ENCODE assay signal across 8 cellular contexts in the genomic region with DNA sequence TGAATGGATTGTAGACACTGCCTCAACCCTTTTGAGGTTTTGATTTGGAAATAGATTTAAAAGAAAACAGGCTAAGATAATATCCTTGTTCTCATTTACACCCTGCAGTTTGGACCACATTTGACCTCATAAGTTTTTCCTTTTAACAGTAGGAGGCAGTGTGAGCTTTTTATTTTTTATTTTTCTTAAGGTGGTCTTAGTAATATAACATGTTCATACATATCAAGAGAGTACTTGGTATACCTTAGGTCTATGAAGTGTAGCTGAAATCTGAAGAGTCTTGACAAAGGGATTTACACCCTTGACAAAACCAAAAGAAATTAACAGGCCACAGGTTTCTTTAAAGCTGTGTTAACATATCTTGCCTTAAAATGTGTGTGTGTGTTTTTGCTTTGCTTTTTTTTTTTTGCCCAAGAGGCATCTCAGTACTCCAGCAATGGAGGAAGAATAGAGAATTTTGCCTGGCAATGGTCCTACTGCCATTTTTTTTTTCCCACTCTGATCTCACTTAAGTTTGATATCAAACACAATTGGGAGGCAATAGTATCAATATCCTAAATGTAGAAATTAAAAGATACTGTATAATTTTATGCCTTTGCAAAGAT. TPM values are rescaled to one million over a fixed set of nuclear protein-coding genes. Genes with fewer than 3 reads are reported as not detected.
DNase-seq lines count a peak whose midpoint lies in the region; ATAC-seq, FAIRE-seq and TF ChIP-seq lines count a peak whose summit lies in the region.

No MANE protein-coding gene starts in this region.

- H3K27ac Mint-ChIP-seq in activated CD4-positive, alpha-beta memory T cell treated with anti-CD3 and anti-CD28 coated beads, Interleukin-2, amount 10 ng/mL, durations not matched to agents 7 days and 5 days = peak overlapping the region; percentile 99
- H3K27ac Mint-ChIP-seq in immature natural killer cell = peak overlapping the region; percentile 87 to 99 (median 90)

- peaks cover 8% of the 10 kb centered on the region; the same call in 1 of the 2 replicates for H3K36me3 ChIP-seq in ACC112 (ENCODE audit: insufficient read depth, low read length)
- H3K36me3 ChIP-seq in pancreas = no peaks in the 10 kb centered on the region

- H3K27me3 Mint-ChIP-seq in activated CD4-positive, alpha-beta memory T cell treated with anti-CD3 and anti-CD28 coated beads, Interleukin-2, amount 10 ng/mL, durations not matched to agents 7 days and 5 days = no peaks in the 10 kb centered on the region
- peaks cover 23 to 31% (median 29%) of the 10 kb centered on the region in 3 donors for H3K27me3 Mint-ChIP-seq in immature natural killer cell (ENCODE audit: low read depth in 3 of 3)

- TF ChIP-seq CTCF in pancreas (IDR thresholded peaks at IDR 0.05) = no peak

- peak overlapping the region; percentile 97 for H3K4me3 ChIP-seq in ACC112 (ENCODE audit: low read depth, low read length)
- peak overlapping the region in 1 of 4 donors; percentile 90 for H3K4me3 ChIP-seq in pancreas

- CTCF ChIA-PET in activated CD4-positive, alpha-beta memory T cell treated with anti-CD3 and anti-CD28 coated beads, Interleukin-2, amount 10 ng/mL, durations not matched to agents 7 days and 5 days (lab: Charles Lee) = interaction anchor here (0.7 to 5.2 kb wide), 11 partner anchors 21 to 430 kb away, joined by 3 to 41 read pairs (median 4); no protein-coding TSS in a partner anchor

- no peak for TF ChIP-seq POLR2A in H54 (IDR thresholded peaks at IDR 0.05; ENCODE audit: low read depth, low read length)

- peak overlapping the region; percentile 99 for H3K4me3 Mint-ChIP-seq in activated CD4-positive, alpha-beta memory T cell treated with anti-CD3 and anti-CD28 coated beads, Interleukin-2, amount 10 ng/mL, durations not matched to agents 7 days and 5 days
- peak overlapping the region; percentile 81 to 100 (median 93) for H3K4me3 Mint-ChIP-seq in immature natural killer cell

- peaks cover 32% of the 10 kb centered on the region for H3K4me1 ChIP-seq in ACC112 (ENCODE audit: control insufficient read depth, insufficient read depth, low read length, unreplicated experiment)
- peaks cover 6 to 16% (median 13%) of the 10 kb centered on the region in 3 donors for H3K4me1 ChIP-seq in pancreas

- intact Hi-C loops in pancreas (cut with DNase I) = no loop called here

- H3K9me3 ChIP-seq in pancreas = no peaks in the 10 kb centered on the region

- FAIRE-seq in H54 (lab: Jason Lieb, UNC) (peak; percentile 11), pancreas (lab: Jason Lieb, UNC) (no peak)

- DNase-seq in H54 (ENCODE audit: insufficient read length, low spot score) (no peak), immature natural killer cell (peak; percentile 64 to 69 (median 67)), NCI-H1092 treated with DMSO at 0.1 percent for 48 hours (lab: John Stamatoyannopoulos, UW) (no peak), pancreas (no peak), iPS-NIHi11 (ENCODE audit: low spot score) (no peak)
- DNase-seq in activated CD4-positive, alpha-beta memory T cell treated with anti-CD3 and anti-CD28 coated beads, Interleukin-2, amount 10 ng/mL, durations not matched to agents 7 days and 5 days = no peak

- H3K79me2 ChIP-seq in ACC112 (ENCODE audit: control insufficient read depth, insufficient read depth, low read length, unreplicated experiment) = peaks cover 61% of the 10 kb centered on the region

- H3K27ac ChIP-seq in ACC112 (ENCODE audit: low read depth, low read length) (peak overlapping the region; percentile 7; the same call in 1 of the 2 replicates), pancreas (no peak overlapping the region)

- H3K9me3 Mint-ChIP-seq in activated CD4-positive, alpha-beta memory T cell treated with anti-CD3 and anti-CD28 coated beads, Interleukin-2, amount 10 ng/mL, durations not matched to agents 7 days and 5 days = no peaks in the 10 kb centered on the region
- peaks cover 0 to 2% (median 0%) of the 10 kb centered on the region in 6 donors for H3K9me3 Mint-ChIP-seq in immature natural killer cell

- H3K27me3 ChIP-seq in ACC112 (ENCODE audit: insufficient read depth, low read length) = no peaks in the 10 kb centered on the region
- no peaks in the 10 kb centered on the region for H3K27me3 ChIP-seq in pancreas

- POLR2A ChIA-PET in activated CD4-positive, alpha-beta memory T cell treated with anti-CD3 and anti-CD28 coated beads, Interleukin-2, amount 10 ng/mL, durations not matched to agents 7 days and 5 days (lab: Charles Lee) = interaction anchor here (0.8 to 7.2 kb wide), 3 partner anchors 56 to 141 kb away, joined by 4 to 134 read pairs (median 65); no protein-coding TSS in a partner anchor

- ATAC-seq in pancreas = no peak
- no peak for ATAC-seq in HG03457 (IDR thresholded peaks at IDR 0.05; ENCODE audit: unreplicated experiment)

- no peak overlapping the region for H2AFZ ChIP-seq in ACC112 (ENCODE audit: low read length, unreplicated experiment)

- peaks cover 48% of the 10 kb centered on the region for H3K4me1 Mint-ChIP-seq in activated CD4-positive, alpha-beta memory T cell treated with anti-CD3 and anti-CD28 coated beads, Interleukin-2, amount 10 ng/mL, durations not matched to agents 7 days and 5 days
- peaks cover 64 to 70% of the 10 kb centered on the region in 2 donors for H3K4me1 Mint-ChIP-seq in immature natural killer cell

- H3K36me3 Mint-ChIP-seq in activated CD4-positive, alpha-beta memory T cell treated with anti-CD3 and anti-CD28 coated beads, Interleukin-2, amount 10 ng/mL, durations not matched to agents 7 days and 5 days (ENCODE audit: low read depth) = peaks cover 58% of the 10 kb centered on the region
- peaks cover 0 to 6% (median under 1%) of the 10 kb centered on the region in 3 donors for H3K36me3 Mint-ChIP-seq in immature natural killer cell

RNA-seq across cellular contexts. Expression of gene RAP2B, which starts 3.3 kb away (rescaled TPM):
- 10 to 100 TPM; 37.2 to 37.3 TPM for total RNA-seq in activated CD4-positive, alpha-beta memory T cell treated with anti-CD3 and anti-CD28 coated beads, Interleukin-2, amount 10 ng/mL, durations not matched to agents 7 days and 5 days
- polyA plus RNA-seq in immature natural killer cell (10 to 100 TPM; 15.9 to 29.8 (median 23.2) TPM), pancreas (1 to 10 TPM; 1.6 to 2.1 TPM)
- total RNA-seq in pancreas = 1 to 10 TPM; 2.1 to 7.9 (median 3.4) TPM

Comparison
In these comparisons a context has a peak if more than half of its experiments do, and no peak if none do; other contexts are left out.
1. DNase-seq: peak in immature natural killer cell (3 of 3); none in H54 (single experiment), activated CD4-positive, alpha-beta memory T cell treated with anti-CD3 and anti-CD28 coated beads, Interleukin-2, amount 10 ng/mL, durations not matched to agents 7 days and 5 days (single experiment), NCI-H1092 treated with DMSO at 0.1 percent for 48 hours (single experiment), pancreas (0 of 6) and iPS-NIHi11 (single experiment).
2. RNA of gene RAP2B, which starts 3.3 kb away (total RNA-seq): 37.2 to 37.3 TPM in activated CD4-positive, alpha-beta memory T cell treated with anti-CD3 and anti-CD28 coated beads, Interleukin-2, amount 10 ng/mL, durations not matched to agents 7 days and 5 days; 2.1 to 7.9 TPM in pancreas; every median in the first group is over 4 times any median in the second.